Comparison of ENCODE assay signal across 1 cellular context in genomic region chr6:31521835-31522234, GRCh38.
A peak's percentile ranks its signal among the peaks of the same experiment; 100 is the strongest.
TF ChIP-seq lines count a peak whose summit lies in the region.

No MANE protein-coding gene starts in this region.

TF ChIP-seq in HepG2, 621 proteins besides CTCF, POLR2A, EP300 and RAD21:
- TF ChIP-seq ATF7 (IDR thresholded peaks at IDR 0.05) (0 out of 2 replicates have a peak, but pooled peaks have one; percentile 6), ATF7 (CRISPR knock-in tag; IDR thresholded peaks at IDR 0.05) (no peak), ZNF790 (CRISPR knock-in tag; IDR thresholded peaks at IDR 0.05; ENCODE audit: borderline replicate concordance) (no peak)
